Comparison of ENCODE assay signal across 1 cellular context in the genomic region with DNA sequence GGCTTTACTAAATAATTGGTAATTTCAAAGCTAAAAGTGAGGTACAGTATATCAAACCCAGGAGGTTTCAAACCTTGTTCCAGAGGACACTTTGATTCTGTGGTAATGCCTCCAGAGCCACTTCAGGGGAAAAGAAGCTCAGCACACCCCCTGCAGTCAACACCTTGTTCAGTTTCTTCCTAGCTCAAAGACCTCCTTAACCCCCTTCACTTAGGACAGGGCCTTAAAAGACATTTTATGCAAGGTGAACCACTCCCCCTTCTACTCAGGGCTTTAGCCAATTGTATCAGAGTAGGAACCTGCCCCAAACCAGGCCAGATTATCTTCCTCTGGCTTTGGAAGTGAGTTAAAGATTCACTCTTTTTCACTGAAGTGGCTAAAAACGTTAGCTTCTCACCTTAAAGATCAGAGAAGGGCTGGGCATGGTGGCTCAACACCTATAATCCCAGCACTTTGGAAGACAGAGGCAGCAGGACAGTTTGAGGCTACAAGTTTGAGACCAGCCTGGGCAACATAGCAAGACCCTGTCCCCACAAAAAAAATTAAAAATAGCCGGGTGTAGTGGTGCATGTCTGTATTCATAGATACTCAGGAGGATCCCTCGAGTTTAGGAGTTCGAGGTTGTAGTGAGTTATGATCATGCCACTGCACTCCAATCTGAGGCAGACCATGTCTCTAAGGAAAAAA.
TF ChIP-seq lines count a peak whose summit lies in the region.

No MANE protein-coding gene starts in this region.

TF ChIP-seq in SK-N-SH treated with all-trans-retinoic acid at 6 μM for 48 hours, 23 proteins besides CTCF, POLR2A, EP300 and RAD21 (continued from another document):
- TF ChIP-seq, protein P1, sequence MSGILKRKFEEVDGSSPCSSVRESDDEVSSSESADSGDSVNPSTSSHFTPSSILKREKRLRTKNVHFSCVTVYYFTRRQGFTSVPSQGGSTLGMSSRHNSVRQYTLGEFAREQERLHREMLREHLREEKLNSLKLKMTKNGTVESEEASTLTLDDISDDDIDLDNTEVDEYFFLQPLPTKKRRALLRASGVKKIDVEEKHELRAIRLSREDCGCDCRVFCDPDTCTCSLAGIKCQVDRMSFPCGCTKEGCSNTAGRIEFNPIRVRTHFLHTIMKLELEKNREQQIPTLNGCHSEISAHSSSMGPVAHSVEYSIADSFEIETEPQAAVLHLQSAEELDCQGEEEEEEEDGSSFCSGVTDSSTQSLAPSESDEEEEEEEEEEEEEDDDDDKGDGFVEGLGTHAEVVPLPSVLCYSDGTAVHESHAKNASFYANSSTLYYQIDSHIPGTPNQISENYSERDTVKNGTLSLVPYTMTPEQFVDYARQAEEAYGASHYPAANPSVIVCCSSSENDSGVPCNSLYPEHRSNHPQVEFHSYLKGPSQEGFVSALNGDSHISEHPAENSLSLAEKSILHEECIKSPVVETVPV (CRISPR knock-in tag; IDR thresholded peaks at IDR 0.05): no peak
- no peak for TF ChIP-seq ZFP3 (CRISPR knock-in tag; IDR thresholded peaks at IDR 0.05)
- no peak for TF ChIP-seq ZC3H10 (CRISPR knock-in tag; IDR thresholded peaks at IDR 0.05)
- TF ChIP-seq SNAI2 (CRISPR knock-in tag; IDR thresholded peaks at IDR 0.05): no peak
- no peak for TF ChIP-seq CSDC2 (CRISPR knock-in tag; IDR thresholded peaks at IDR 0.05)
- TF ChIP-seq, protein P2, sequence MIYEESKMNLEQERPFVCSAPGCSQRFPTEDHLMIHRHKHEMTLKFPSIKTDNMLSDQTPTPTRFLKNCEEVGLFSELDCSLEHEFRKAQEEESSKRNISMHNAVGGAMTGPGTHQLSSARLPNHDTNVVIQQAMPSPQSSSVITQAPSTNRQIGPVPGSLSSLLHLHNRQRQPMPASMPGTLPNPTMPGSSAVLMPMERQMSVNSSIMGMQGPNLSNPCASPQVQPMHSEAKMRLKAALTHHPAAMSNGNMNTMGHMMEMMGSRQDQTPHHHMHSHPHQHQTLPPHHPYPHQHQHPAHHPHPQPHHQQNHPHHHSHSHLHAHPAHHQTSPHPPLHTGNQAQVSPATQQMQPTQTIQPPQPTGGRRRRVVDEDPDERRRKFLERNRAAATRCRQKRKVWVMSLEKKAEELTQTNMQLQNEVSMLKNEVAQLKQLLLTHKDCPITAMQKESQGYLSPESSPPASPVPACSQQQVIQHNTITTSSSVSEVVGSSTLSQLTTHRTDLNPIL (CRISPR knock-in tag; IDR thresholded peaks at IDR 0.05; ENCODE audit: low read depth): no peak
- TF ChIP-seq BACH2 (CRISPR knock-in tag; IDR thresholded peaks at IDR 0.05; ENCODE audit: borderline replicate concordance): no peak
- TF ChIP-seq ZNF8 (CRISPR knock-in tag; IDR thresholded peaks at IDR 0.05): no peak
